ENCODE assay signal across 1 cellular context in the genomic region with DNA sequence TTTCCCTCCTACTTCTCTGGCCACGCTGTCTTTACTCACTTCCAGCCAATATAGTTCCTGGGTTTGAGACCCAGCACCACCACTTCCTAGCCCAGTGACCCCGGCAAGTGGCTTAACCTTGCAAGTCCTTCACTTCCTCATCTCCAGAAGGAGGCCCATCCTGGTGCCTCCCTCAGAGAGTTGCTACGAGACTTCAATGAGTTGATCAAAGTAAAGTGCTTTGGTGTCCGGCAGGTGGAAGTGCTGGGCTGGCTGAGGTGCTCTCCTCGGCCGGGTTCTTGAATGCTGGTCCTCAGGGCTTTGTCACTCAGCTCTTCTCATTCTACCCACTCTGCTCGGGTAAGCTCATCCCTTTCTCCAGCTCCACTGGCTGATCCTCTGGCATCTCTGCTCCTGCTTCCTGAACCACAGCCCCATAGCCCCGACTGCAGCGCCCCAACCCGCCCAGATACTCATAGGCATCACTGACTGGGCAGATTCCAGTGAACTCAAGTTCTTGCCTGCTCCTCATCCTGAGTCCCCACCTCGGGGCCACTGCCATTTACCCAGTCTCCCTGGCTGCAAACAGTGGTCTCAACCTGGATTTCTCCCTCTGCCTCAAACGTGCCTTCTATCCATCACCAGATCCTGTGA.
TF ChIP-seq lines count a peak whose summit lies in the region.

No MANE protein-coding gene starts in this region.

TF ChIP-seq in WTC11, 78 proteins besides CTCF, POLR2A, EP300 and RAD21 (continued from another document):
- TF ChIP-seq, protein P1, sequence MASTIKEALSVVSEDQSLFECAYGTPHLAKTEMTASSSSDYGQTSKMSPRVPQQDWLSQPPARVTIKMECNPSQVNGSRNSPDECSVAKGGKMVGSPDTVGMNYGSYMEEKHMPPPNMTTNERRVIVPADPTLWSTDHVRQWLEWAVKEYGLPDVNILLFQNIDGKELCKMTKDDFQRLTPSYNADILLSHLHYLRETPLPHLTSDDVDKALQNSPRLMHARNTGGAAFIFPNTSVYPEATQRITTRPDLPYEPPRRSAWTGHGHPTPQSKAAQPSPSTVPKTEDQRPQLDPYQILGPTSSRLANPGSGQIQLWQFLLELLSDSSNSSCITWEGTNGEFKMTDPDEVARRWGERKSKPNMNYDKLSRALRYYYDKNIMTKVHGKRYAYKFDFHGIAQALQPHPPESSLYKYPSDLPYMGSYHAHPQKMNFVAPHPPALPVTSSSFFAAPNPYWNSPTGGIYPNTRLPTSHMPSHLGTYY (CRISPR knock-in tag; IDR thresholded peaks at IDR 0.05): no peak
- TF ChIP-seq, protein P2, sequence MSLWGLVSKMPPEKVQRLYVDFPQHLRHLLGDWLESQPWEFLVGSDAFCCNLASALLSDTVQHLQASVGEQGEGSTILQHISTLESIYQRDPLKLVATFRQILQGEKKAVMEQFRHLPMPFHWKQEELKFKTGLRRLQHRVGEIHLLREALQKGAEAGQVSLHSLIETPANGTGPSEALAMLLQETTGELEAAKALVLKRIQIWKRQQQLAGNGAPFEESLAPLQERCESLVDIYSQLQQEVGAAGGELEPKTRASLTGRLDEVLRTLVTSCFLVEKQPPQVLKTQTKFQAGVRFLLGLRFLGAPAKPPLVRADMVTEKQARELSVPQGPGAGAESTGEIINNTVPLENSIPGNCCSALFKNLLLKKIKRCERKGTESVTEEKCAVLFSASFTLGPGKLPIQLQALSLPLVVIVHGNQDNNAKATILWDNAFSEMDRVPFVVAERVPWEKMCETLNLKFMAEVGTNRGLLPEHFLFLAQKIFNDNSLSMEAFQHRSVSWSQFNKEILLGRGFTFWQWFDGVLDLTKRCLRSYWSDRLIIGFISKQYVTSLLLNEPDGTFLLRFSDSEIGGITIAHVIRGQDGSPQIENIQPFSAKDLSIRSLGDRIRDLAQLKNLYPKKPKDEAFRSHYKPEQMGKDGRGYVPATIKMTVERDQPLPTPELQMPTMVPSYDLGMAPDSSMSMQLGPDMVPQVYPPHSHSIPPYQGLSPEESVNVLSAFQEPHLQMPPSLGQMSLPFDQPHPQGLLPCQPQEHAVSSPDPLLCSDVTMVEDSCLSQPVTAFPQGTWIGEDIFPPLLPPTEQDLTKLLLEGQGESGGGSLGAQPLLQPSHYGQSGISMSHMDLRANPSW (CRISPR knock-in tag; conservative IDR thresholded peaks at IDR 0.05; ENCODE audit: low read depth): no peak
- TF ChIP-seq CBFB (CRISPR knock-in tag; IDR thresholded peaks at IDR 0.05; ENCODE audit: low read depth): no peak
- TF ChIP-seq, protein P3, sequence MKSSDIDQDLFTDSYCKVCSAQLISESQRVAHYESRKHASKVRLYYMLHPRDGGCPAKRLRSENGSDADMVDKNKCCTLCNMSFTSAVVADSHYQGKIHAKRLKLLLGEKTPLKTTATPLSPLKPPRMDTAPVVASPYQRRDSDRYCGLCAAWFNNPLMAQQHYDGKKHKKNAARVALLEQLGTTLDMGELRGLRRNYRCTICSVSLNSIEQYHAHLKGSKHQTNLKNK (CRISPR knock-in tag; IDR thresholded peaks at IDR 0.05): no peak
- no peak for TF ChIP-seq MXD4 (CRISPR knock-in tag; IDR thresholded peaks at IDR 0.05; ENCODE audit: borderline replicate concordance)
- no peak for TF ChIP-seq CREB1 (CRISPR knock-in tag; IDR thresholded peaks at IDR 0.05)
- TF ChIP-seq IRF2 (CRISPR knock-in tag; IDR thresholded peaks at IDR 0.05; ENCODE audit: borderline replicate concordance, low read depth): no peak
- TF ChIP-seq ATF1 (CRISPR knock-in tag; IDR thresholded peaks at IDR 0.05): no peak
- no peak for TF ChIP-seq NFYB (CRISPR knock-in tag; conservative IDR thresholded peaks at IDR 0.05; ENCODE audit: low read depth)
- TF ChIP-seq, protein P4, sequence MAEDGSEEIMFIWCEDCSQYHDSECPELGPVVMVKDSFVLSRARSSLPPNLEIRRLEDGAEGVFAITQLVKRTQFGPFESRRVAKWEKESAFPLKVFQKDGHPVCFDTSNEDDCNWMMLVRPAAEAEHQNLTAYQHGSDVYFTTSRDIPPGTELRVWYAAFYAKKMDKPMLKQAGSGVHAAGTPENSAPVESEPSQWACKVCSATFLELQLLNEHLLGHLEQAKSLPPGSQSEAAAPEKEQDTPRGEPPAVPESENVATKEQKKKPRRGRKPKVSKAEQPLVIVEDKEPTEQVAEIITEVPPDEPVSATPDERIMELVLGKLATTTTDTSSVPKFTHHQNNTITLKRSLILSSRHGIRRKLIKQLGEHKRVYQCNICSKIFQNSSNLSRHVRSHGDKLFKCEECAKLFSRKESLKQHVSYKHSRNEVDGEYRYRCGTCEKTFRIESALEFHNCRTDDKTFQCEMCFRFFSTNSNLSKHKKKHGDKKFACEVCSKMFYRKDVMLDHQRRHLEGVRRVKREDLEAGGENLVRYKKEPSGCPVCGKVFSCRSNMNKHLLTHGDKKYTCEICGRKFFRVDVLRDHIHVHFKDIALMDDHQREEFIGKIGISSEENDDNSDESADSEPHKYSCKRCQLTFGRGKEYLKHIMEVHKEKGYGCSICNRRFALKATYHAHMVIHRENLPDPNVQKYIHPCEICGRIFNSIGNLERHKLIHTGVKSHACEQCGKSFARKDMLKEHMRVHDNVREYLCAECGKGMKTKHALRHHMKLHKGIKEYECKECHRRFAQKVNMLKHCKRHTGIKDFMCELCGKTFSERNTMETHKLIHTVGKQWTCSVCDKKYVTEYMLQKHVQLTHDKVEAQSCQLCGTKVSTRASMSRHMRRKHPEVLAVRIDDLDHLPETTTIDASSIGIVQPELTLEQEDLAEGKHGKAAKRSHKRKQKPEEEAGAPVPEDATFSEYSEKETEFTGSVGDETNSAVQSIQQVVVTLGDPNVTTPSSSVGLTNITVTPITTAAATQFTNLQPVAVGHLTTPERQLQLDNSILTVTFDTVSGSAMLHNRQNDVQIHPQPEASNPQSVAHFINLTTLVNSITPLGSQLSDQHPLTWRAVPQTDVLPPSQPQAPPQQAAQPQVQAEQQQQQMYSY (CRISPR knock-in tag; IDR thresholded peaks at IDR 0.05): no peak
- TF ChIP-seq, protein P5, sequence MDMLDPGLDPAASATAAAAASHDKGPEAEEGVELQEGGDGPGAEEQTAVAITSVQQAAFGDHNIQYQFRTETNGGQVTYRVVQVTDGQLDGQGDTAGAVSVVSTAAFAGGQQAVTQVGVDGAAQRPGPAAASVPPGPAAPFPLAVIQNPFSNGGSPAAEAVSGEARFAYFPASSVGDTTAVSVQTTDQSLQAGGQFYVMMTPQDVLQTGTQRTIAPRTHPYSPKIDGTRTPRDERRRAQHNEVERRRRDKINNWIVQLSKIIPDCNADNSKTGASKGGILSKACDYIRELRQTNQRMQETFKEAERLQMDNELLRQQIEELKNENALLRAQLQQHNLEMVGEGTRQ (CRISPR knock-in tag; IDR thresholded peaks at IDR 0.05): no peak
TF ChIP-seq in WTC11: peak in this region for 0.
